ENCODE assay signal across 22 cellular contexts in genomic region chr20:210809-211502, GRCh38. TPM values are rescaled to one million over a fixed set of nuclear protein-coding genes. Genes with fewer than 3 reads are reported as not detected.
DNase-seq lines count a peak whose midpoint lies in the region; ATAC-seq, FAIRE-seq and TF ChIP-seq lines count a peak whose summit lies in the region.
"Had no signal": no experiment of that assay in that cellular context is flagged by ENCODE, and none has a peak within 500 bp of the region (broad histone marks: within the 10 kb centered on the region; RNA-seq: fewer than 3 reads in every experiment).

No MANE protein-coding gene starts in this region.

- H3K4me1 ChIP-seq in GM23338 (ENCODE audit: insufficient read depth), result no peaks in the 10 kb centered on the region
- H3K4me1 ChIP-seq in astrocyte (ENCODE audit: insufficient read depth, low read length), result no peaks in the 10 kb centered on the region
- H3K4me1 ChIP-seq in neural progenitor cell, result peaks cover 15% of the 10 kb centered on the region
- H3K4me1 ChIP-seq in sigmoid colon, result no peaks in the 10 kb centered on the region

- H3K4me1 Mint-ChIP-seq in GM23338, result no peaks in the 10 kb centered on the region
- H3K4me1 Mint-ChIP-seq in astrocyte (ENCODE audit: low read depth, unreplicated experiment), result no peaks in the 10 kb centered on the region
- H3K4me1 Mint-ChIP-seq in neural progenitor cell, result no peaks in the 10 kb centered on the region
- no peaks in the 10 kb centered on the region for H3K4me1 Mint-ChIP-seq in activated CD8-positive, alpha-beta T cell treated with anti-CD3 and anti-CD28 coated beads for 36 hours (ENCODE audit: low read depth)
- H3K4me1 Mint-ChIP-seq: IgD-negative memory B cell had no signal

- H3K36me3 Mint-ChIP-seq in GM23338 (ENCODE audit: low read depth) (no peaks in the 10 kb centered on the region), astrocyte (ENCODE audit: low read depth, unreplicated experiment) (no peaks in the 10 kb centered on the region), neural progenitor cell (no peaks in the 10 kb centered on the region)
- H3K36me3 Mint-ChIP-seq in activated CD8-positive, alpha-beta T cell treated with anti-CD3 and anti-CD28 coated beads for 36 hours (ENCODE audit: low read depth), result no peaks in the 10 kb centered on the region
- H3K36me3 Mint-ChIP-seq: IgD-negative memory B cell had no signal

- TF ChIP-seq EP300 in sigmoid colon (IDR thresholded peaks at IDR 0.05), result no peak

- H2AFZ ChIP-seq in GM23338 (no peak overlapping the region), astrocyte (ENCODE audit: low read depth, low read length) (no peak overlapping the region), neural progenitor cell (replicated peaks) (no peak overlapping the region)

- no peak for TF ChIP-seq CTCF in GM23338 (conservative IDR thresholded peaks at IDR 0.05; ENCODE audit: low read depth in 2 of 2)
- no peak for TF ChIP-seq CTCF in astrocyte (IDR thresholded peaks at IDR 0.05; ENCODE audit: insufficient read depth, low read depth, low read length)
- no peak for TF ChIP-seq CTCF in neural progenitor cell (IDR thresholded peaks at IDR 0.05)
- TF ChIP-seq CTCF in sigmoid colon (IDR thresholded peaks at IDR 0.05), result no peak
- no peak for TF ChIP-seq CTCF in activated CD8-positive, alpha-beta T cell treated with anti-CD3 and anti-CD28 coated beads for 36 hours (IDR thresholded peaks at IDR 0.05)
- TF ChIP-seq CTCF in RWPE1 (conservative IDR thresholded peaks at IDR 0.05; ENCODE audit: low read depth), result no peak

- H3K9me3 Mint-ChIP-seq in GM23338, result no peaks in the 10 kb centered on the region
- no peaks in the 10 kb centered on the region for H3K9me3 Mint-ChIP-seq in astrocyte (ENCODE audit: unreplicated experiment)
- H3K9me3 Mint-ChIP-seq in neural progenitor cell, result no peaks in the 10 kb centered on the region
- H3K9me3 Mint-ChIP-seq in activated CD8-positive, alpha-beta T cell treated with anti-CD3 and anti-CD28 coated beads for 36 hours, result no peaks in the 10 kb centered on the region
- H3K9me3 Mint-ChIP-seq: CD4-positive, alpha-beta T cell; IgD-negative memory B cell had no signal

- H3F3A ChIP-seq in GM23338 (replicated peaks; ENCODE audit: low read depth) (no peaks in the 10 kb centered on the region), neural progenitor cell (ENCODE audit: low read depth) (no peaks in the 10 kb centered on the region)

- FAIRE-seq in astrocyte (lab: Jason Lieb, UNC), result no peak
- FAIRE-seq: A204.1, D721Med, G401.6, GM12891, GM18507, H1 had no signal

- H3K4me3 Mint-ChIP-seq in GM23338 (no peak overlapping the region), astrocyte (ENCODE audit: unreplicated experiment) (no peak overlapping the region), neural progenitor cell (no peak overlapping the region)
- no peak overlapping the region for H3K4me3 Mint-ChIP-seq in activated CD8-positive, alpha-beta T cell treated with anti-CD3 and anti-CD28 coated beads for 36 hours
- H3K4me3 Mint-ChIP-seq: CD4-positive, alpha-beta T cell; H9; IgD-negative memory B cell had no signal

- H3K79me2 ChIP-seq in GM23338 (replicated peaks; ENCODE audit: insufficient read depth), result no peaks in the 10 kb centered on the region
- H3K79me2 ChIP-seq in astrocyte (ENCODE audit: insufficient read depth, low read length), result no peaks in the 10 kb centered on the region
- no peaks in the 10 kb centered on the region for H3K79me2 ChIP-seq in neural progenitor cell (ENCODE audit: low read depth)

- H3K27me3 ChIP-seq in GM23338 (ENCODE audit: insufficient read depth) (peaks cover 56% of the 10 kb centered on the region), astrocyte (ENCODE audit: insufficient read depth, low read length) (peaks cover 9% of the 10 kb centered on the region), neural progenitor cell (peaks cover 100% of the 10 kb centered on the region), sigmoid colon (no peaks in the 10 kb centered on the region)

- POLR2A ChIA-PET in activated CD8-positive, alpha-beta T cell treated with anti-CD3 and anti-CD28 coated beads for 36 hours (lab: Charles Lee), result interaction anchor here (0.7 kb wide), 1 partner anchor 11 kb away, joined by 4 read pairs; no protein-coding TSS in a partner anchor
- POLR2A ChIA-PET in RWPE1 (lab: Yijun Ruan, JAX; ENCODE audit: low non-redundant PET), result no interaction called here

- H3K27ac ChIP-seq in GM23338 (ENCODE audit: low read depth), result no peak overlapping the region
- H3K27ac ChIP-seq in astrocyte (ENCODE audit: low read depth, low read length), result no peak overlapping the region
- no peak overlapping the region for H3K27ac ChIP-seq in neural progenitor cell
- H3K27ac ChIP-seq in sigmoid colon, result no peak overlapping the region
- H3K27ac ChIP-seq in RWPE1, result no peak overlapping the region
- H3K27ac ChIP-seq: C4-2B, HL-60 had no signal

- no peaks in the 10 kb centered on the region; the same call in 1 of the 2 replicates for H4K20me1 ChIP-seq in GM23338 (replicated peaks; ENCODE audit: insufficient read depth)
- H4K20me1 ChIP-seq in astrocyte (ENCODE audit: insufficient read depth, low read length), result no peaks in the 10 kb centered on the region
- H4K20me1 ChIP-seq in neural progenitor cell (ENCODE audit: low read depth), result no peaks in the 10 kb centered on the region

- H3K36me3 ChIP-seq in GM23338 (ENCODE audit: insufficient read depth) (no peaks in the 10 kb centered on the region), astrocyte (ENCODE audit: insufficient read depth, low read length) (no peaks in the 10 kb centered on the region), neural progenitor cell (no peaks in the 10 kb centered on the region), sigmoid colon (no peaks in the 10 kb centered on the region)

- intact Hi-C loops in sigmoid colon (cut with DNase I), result no loop called here
- intact Hi-C loops in activated CD8-positive, alpha-beta T cell treated with anti-CD3 and anti-CD28 coated beads for 36 hours (cut with micrococcal nuclease), result no loop called here

- H3K4me3 ChIP-seq in GM23338 (no peak overlapping the region), astrocyte (ENCODE audit: insufficient read depth, low read depth, low read length) (no peak overlapping the region), neural progenitor cell (no peak overlapping the region), sigmoid colon (no peak overlapping the region)

- H3K9me2 ChIP-seq in GM23338 (ENCODE audit: insufficient read depth), result no peaks in the 10 kb centered on the region

- H3K4me2 ChIP-seq in GM23338 (no peak overlapping the region), astrocyte (ENCODE audit: low read length) (no peak overlapping the region), neural progenitor cell (peak overlapping the region; percentile 46)

- H3K9ac ChIP-seq in astrocyte (ENCODE audit: low read length), result no peak overlapping the region
- no peak overlapping the region for H3K9ac ChIP-seq in neural progenitor cell

- 53 to 64% methylated on average over 7 of the region's 7 CpGs for WGBS in sigmoid colon, 2 donors

- ATAC-seq in GM23338, result peak; percentile 75
- ATAC-seq in activated CD8-positive, alpha-beta T cell treated with anti-CD3 and anti-CD28 coated beads for 36 hours, result no peak

- no peak for TF ChIP-seq POLR2A in sigmoid colon (IDR thresholded peaks at IDR 0.05)

- no peak for DNase-seq in GM23338 (ENCODE audit: low spot score)
- no peak for DNase-seq in astrocyte (ENCODE audit: low read depth)
- peak; percentile 56 for DNase-seq in neural progenitor cell (ENCODE audit: low spot score)
- no peak for DNase-seq in sigmoid colon
- no peak for DNase-seq in activated CD8-positive, alpha-beta T cell treated with anti-CD3 and anti-CD28 coated beads for 36 hours
- no peak for DNase-seq in RWPE1 (ENCODE audit: low spot score)
- DNase-seq: AML-193; Caco-2; CD4-positive, alpha-beta T cell; H9; KBM-7 had no signal

- H3K27ac Mint-ChIP-seq in GM23338 (no peak overlapping the region), astrocyte (ENCODE audit: unreplicated experiment) (peak overlapping the region; percentile 14), neural progenitor cell (no peak overlapping the region)
- no peak overlapping the region for H3K27ac Mint-ChIP-seq in activated CD8-positive, alpha-beta T cell treated with anti-CD3 and anti-CD28 coated beads for 36 hours
- H3K27ac Mint-ChIP-seq: CD4-positive, alpha-beta T cell; H9; IgD-negative memory B cell had no signal

- no peaks in the 10 kb centered on the region for H3K9me3 ChIP-seq in astrocyte (ENCODE audit: insufficient read depth, low read depth, low read length)
- H3K9me3 ChIP-seq in neural progenitor cell (ENCODE audit: low read depth), result no peaks in the 10 kb centered on the region
- no peaks in the 10 kb centered on the region for H3K9me3 ChIP-seq in sigmoid colon
- H3K9me3 ChIP-seq: Caco-2 had no signal

- CTCF ChIA-PET in activated CD8-positive, alpha-beta T cell treated with anti-CD3 and anti-CD28 coated beads for 36 hours (lab: Charles Lee), result interaction anchor here (1.2 to 3.5 kb wide), 2 partner anchors 55 to 119 kb away, joined by 3 to 26 read pairs; no protein-coding TSS in a partner anchor
- CTCF ChIA-PET in RWPE1 (lab: Yijun Ruan, JAX), result no interaction called here

- no peaks in the 10 kb centered on the region for H3K27me3 Mint-ChIP-seq in GM23338 (ENCODE audit: insufficient read depth, low read depth, poor library complexity)
- peaks cover 28% of the 10 kb centered on the region for H3K27me3 Mint-ChIP-seq in astrocyte (ENCODE audit: low read depth, unreplicated experiment)
- peaks cover 5% of the 10 kb centered on the region for H3K27me3 Mint-ChIP-seq in neural progenitor cell (ENCODE audit: insufficient read depth, low read depth)
- no peaks in the 10 kb centered on the region for H3K27me3 Mint-ChIP-seq in activated CD8-positive, alpha-beta T cell treated with anti-CD3 and anti-CD28 coated beads for 36 hours
- H3K27me3 Mint-ChIP-seq: CD4-positive, alpha-beta T cell; IgD-negative memory B cell had no signal

RNA-seq across cellular contexts. Expression of gene DEFB129, which starts 16.1 kb away (rescaled TPM):
- total RNA-seq in GM23338 (2014; rRNA removed; shearing (Covaris generic)), result not detected in 2 replicates
- polyA plus RNA-seq in GM23338 (2016; fragmentation: Nextera tagmentation; extraction: Ambion mirVana), result not detected in 2 replicates
- not detected in 2 replicates for total RNA-seq in astrocyte
- not detected in 2 replicates for total RNA-seq in neural progenitor cell (ENCODE audit: low replicate concordance)
- not detected for total RNA-seq in sigmoid colon
- not detected for polyA plus RNA-seq in sigmoid colon
- total RNA-seq in activated CD8-positive, alpha-beta T cell treated with anti-CD3 and anti-CD28 coated beads for 36 hours, result not detected
- total RNA-seq: Caco-2; CD4-positive, alpha-beta T cell; H1; H9; HT1080 had no signal
- polyA plus RNA-seq: BJ, H1, IgD-negative memory B cell had no signal

RNA-seq across cellular contexts. Expression of gene DEFB128, which starts 21.4 kb away (rescaled TPM):
- not detected in 2 replicates for total RNA-seq in GM23338 (2014; rRNA removed; shearing (Covaris generic))
- not detected in 2 replicates for polyA plus RNA-seq in GM23338 (2016; fragmentation: Nextera tagmentation; extraction: Ambion mirVana)
- total RNA-seq in astrocyte, result not detected in 2 replicates
- total RNA-seq in neural progenitor cell (ENCODE audit: low replicate concordance), result not detected in 2 replicates
- total RNA-seq in sigmoid colon, result not detected
- not detected for polyA plus RNA-seq in sigmoid colon
- not detected for total RNA-seq in activated CD8-positive, alpha-beta T cell treated with anti-CD3 and anti-CD28 coated beads for 36 hours
- total RNA-seq: Caco-2; CD4-positive, alpha-beta T cell; H1; H9; HT1080 had no signal
- polyA plus RNA-seq: BJ, H1, IgD-negative memory B cell had no signal

RNA-seq across cellular contexts. Expression of gene DEFB132, which starts 46.6 kb away (rescaled TPM):
- not detected in 2 replicates for total RNA-seq in GM23338 (2014; rRNA removed; shearing (Covaris generic))
- polyA plus RNA-seq in GM23338 (2016; fragmentation: Nextera tagmentation; extraction: Ambion mirVana) (not detected in 2 replicates), sigmoid colon (under 1 TPM in 1 of 3 donors, not detected in 2; 0.06 TPM)
- total RNA-seq in astrocyte (not detected in 2 replicates), neural progenitor cell (ENCODE audit: low replicate concordance) (not detected in 2 replicates), sigmoid colon (not detected)
- not detected for total RNA-seq in activated CD8-positive, alpha-beta T cell treated with anti-CD3 and anti-CD28 coated beads for 36 hours
- total RNA-seq: Caco-2; CD4-positive, alpha-beta T cell; H1; H9; HT1080 had no signal
- polyA plus RNA-seq: BJ, H1, IgD-negative memory B cell had no signal

RNA-seq across cellular contexts. Expression of gene DEFB127, which starts 53.7 kb away (rescaled TPM):
- not detected in 2 replicates for total RNA-seq in GM23338 (2014; rRNA removed; shearing (Covaris generic))
- polyA plus RNA-seq in GM23338 (2016; fragmentation: Nextera tagmentation; extraction: Ambion mirVana) (not detected in 2 replicates), sigmoid colon (not detected)
- total RNA-seq in astrocyte (not detected in 2 replicates), neural progenitor cell (ENCODE audit: low replicate concordance) (not detected in 2 replicates), sigmoid colon (not detected)
- total RNA-seq in activated CD8-positive, alpha-beta T cell treated with anti-CD3 and anti-CD28 coated beads for 36 hours, result not detected
- total RNA-seq: Caco-2; CD4-positive, alpha-beta T cell; H1; H9; HT1080 had no signal
- polyA plus RNA-seq: BJ, H1, IgD-negative memory B cell had no signal
